In genomic region chr5:96702503-96703383, GRCh38 we compare ENCODE assay signal across 8 cellular contexts. TPM values are rescaled to one million over a fixed set of nuclear protein-coding genes. Genes with fewer than 3 reads are reported as not detected.
A peak's percentile ranks its signal among the peaks of the same experiment; 100 is the strongest.
DNase-seq lines count a peak whose midpoint lies in the region; ATAC-seq and TF ChIP-seq lines count a peak whose summit lies in the region.

No MANE protein-coding gene starts in this region.

- ATAC-seq in GM19324 (IDR thresholded peaks at IDR 0.05; ENCODE audit: low FRiP score, unreplicated experiment) (peak; percentile 49), HG03442 (IDR thresholded peaks at IDR 0.05; ENCODE audit: unreplicated experiment) (peak; percentile 65)
- ATAC-seq in naive thymus-derived CD4-positive, alpha-beta T cell = peak; percentile 91

- intact Hi-C loops in activated T-helper 2 cell treated with anti-CD3 and anti-CD28 coated beads, Interferon-gamma antibody, Interleukin-2, Interleukin-4, amounts not matched to agents 10 μg/mL and 5 μg/mL and 100 μg/mL, durations not matched to agents 14 hours and 24 hours and 36 hours (cut with micrococcal nuclease) = loop anchor here (1.0 to 5.0 kb wide), 4 partner anchors 14 to 232 kb away; partner anchors contain the start of genes CAST and ERAP1
- intact Hi-C loops in naive thymus-derived CD4-positive, alpha-beta T cell (cut with micrococcal nuclease) = loop anchor here (1.0 to 5.0 kb wide), 6 partner anchors 12 to 740 kb away; partner anchors contain the start of genes CAST (in 2 of the 2), ELL2 (in 1 of the 2) and RIOK2 (in 1 of the 2)

- H3K4me2 ChIP-seq in fibroblast of lung (ENCODE audit: extremely low read depth, insufficient read depth, low read length) = peak overlapping the region; percentile 99

- H3K36me3 Mint-ChIP-seq in activated T-helper 2 cell treated with anti-CD3 and anti-CD28 coated beads, Interferon-gamma antibody, Interleukin-2, Interleukin-4, amounts not matched to agents 10 μg/mL and 5 μg/mL and 100 μg/mL, durations not matched to agents 14 hours and 24 hours and 36 hours (ENCODE audit: low read depth) = peaks cover 13% of the 10 kb centered on the region
- peaks cover 0 to 5% (median 2%) of the 10 kb centered on the region in 5 donors for H3K36me3 Mint-ChIP-seq in naive thymus-derived CD4-positive, alpha-beta T cell

- CTCF ChIA-PET in BJ (lab: Yijun Ruan, JAX) = interaction anchor here (1.0 to 2.1 kb wide), 5 partner anchors 10 to 88 kb away, joined by 3 to 7 read pairs (median 5); no protein-coding TSS in a partner anchor
- CTCF ChIA-PET in naive thymus-derived CD4-positive, alpha-beta T cell (lab: Charles Lee) = interaction anchor here (1.6 kb wide), 1 partner anchor 39 kb away, joined by 3 read pairs; no protein-coding TSS in a partner anchor

- H3K4me3 ChIP-seq in BJ (ENCODE audit: low read depth, low read length) (peak overlapping the region; percentile 50), fibroblast of lung (replicated peaks in 1 of 4; ENCODE audit: control extremely low read depth in 1 of 4, insufficient read depth in 1 of 4, low read depth in 3 of 4, low read length in 4 of 4) (peak overlapping the region; percentile 57 to 84 (median 72))
- H3K4me3 ChIP-seq in naive thymus-derived CD4-positive, alpha-beta T cell (ENCODE audit: low read length) = peak overlapping the region; percentile 75

- peak overlapping the region; percentile 90 for H3K9ac ChIP-seq in fibroblast of lung (ENCODE audit: insufficient read depth, low read length)

- peak overlapping the region; percentile 83 for H3K27ac Mint-ChIP-seq in activated T-helper 2 cell treated with anti-CD3 and anti-CD28 coated beads, Interferon-gamma antibody, Interleukin-2, Interleukin-4, amounts not matched to agents 10 μg/mL and 5 μg/mL and 100 μg/mL, durations not matched to agents 14 hours and 24 hours and 36 hours
- peak overlapping the region; percentile 90 to 98 (median 96) for H3K27ac Mint-ChIP-seq in naive thymus-derived CD4-positive, alpha-beta T cell

- H3K27ac ChIP-seq in fibroblast of lung (ENCODE audit: insufficient read depth, low read length) = peak overlapping the region; percentile 95
- peak overlapping the region; percentile 82 for H3K27ac ChIP-seq in naive thymus-derived CD4-positive, alpha-beta T cell (ENCODE audit: low read depth, low read length)

- peaks cover 51% of the 10 kb centered on the region for H3K79me2 ChIP-seq in fibroblast of lung (ENCODE audit: control insufficient read depth, insufficient read depth, low read length)

- POLR2A ChIA-PET in BJ (lab: Charles Lee) = no interaction called here
- POLR2A ChIA-PET in naive thymus-derived CD4-positive, alpha-beta T cell (lab: Charles Lee) = interaction anchor here (0.8 to 3.9 kb wide), 8 partner anchors 11 to 114 kb away, joined by 3 to 32 read pairs (median 4); partner anchors contain the start of gene CAST

- peaks cover 35% of the 10 kb centered on the region for H3K4me1 Mint-ChIP-seq in activated T-helper 2 cell treated with anti-CD3 and anti-CD28 coated beads, Interferon-gamma antibody, Interleukin-2, Interleukin-4, amounts not matched to agents 10 μg/mL and 5 μg/mL and 100 μg/mL, durations not matched to agents 14 hours and 24 hours and 36 hours (ENCODE audit: low read depth)
- H3K4me1 Mint-ChIP-seq in naive thymus-derived CD4-positive, alpha-beta T cell = peaks cover 18 to 56% (median 29%) of the 10 kb centered on the region in 7 donors

- no peaks in the 10 kb centered on the region for H3K9me3 Mint-ChIP-seq in activated T-helper 2 cell treated with anti-CD3 and anti-CD28 coated beads, Interferon-gamma antibody, Interleukin-2, Interleukin-4, amounts not matched to agents 10 μg/mL and 5 μg/mL and 100 μg/mL, durations not matched to agents 14 hours and 24 hours and 36 hours
- H3K9me3 Mint-ChIP-seq in naive thymus-derived CD4-positive, alpha-beta T cell = no peaks in the 10 kb centered on the region

- H3K27me3 Mint-ChIP-seq in activated T-helper 2 cell treated with anti-CD3 and anti-CD28 coated beads, Interferon-gamma antibody, Interleukin-2, Interleukin-4, amounts not matched to agents 10 μg/mL and 5 μg/mL and 100 μg/mL, durations not matched to agents 14 hours and 24 hours and 36 hours (ENCODE audit: low read depth) = no peaks in the 10 kb centered on the region
- no peaks in the 10 kb centered on the region for H3K27me3 Mint-ChIP-seq in naive thymus-derived CD4-positive, alpha-beta T cell

- H3K36me3 ChIP-seq in BJ (ENCODE audit: control insufficient read depth, insufficient read depth, low read length) (no peaks in the 10 kb centered on the region), fibroblast of lung (ENCODE audit: control insufficient read depth, insufficient read depth, low read length) (no peaks in the 10 kb centered on the region)
- H3K36me3 ChIP-seq in naive thymus-derived CD4-positive, alpha-beta T cell (ENCODE audit: control insufficient read depth in 2 of 3, insufficient read depth in 3 of 3, low read length in 3 of 3) = no peaks in the 10 kb centered on the region

- H3K27me3 ChIP-seq in BJ (ENCODE audit: control insufficient read depth, insufficient read depth, low read length) (no peaks in the 10 kb centered on the region), fibroblast of lung (ENCODE audit: control insufficient read depth, insufficient read depth, low read length) (no peaks in the 10 kb centered on the region)
- no peaks in the 10 kb centered on the region for H3K27me3 ChIP-seq in naive thymus-derived CD4-positive, alpha-beta T cell (ENCODE audit: control insufficient read depth in 2 of 2, insufficient read depth in 2 of 2, low read length in 2 of 2)

- peak; percentile 71 for DNase-seq in BJ (ENCODE audit: low read depth)
- DNase-seq in activated T-helper 2 cell treated with anti-CD3 and anti-CD28 coated beads, Interferon-gamma antibody, Interleukin-2, Interleukin-4, amounts not matched to agents 10 μg/mL and 5 μg/mL and 100 μg/mL, durations not matched to agents 14 hours and 24 hours and 36 hours (ENCODE audit: low spot score) = peak; percentile 61
- DNase-seq in fibroblast of lung (ENCODE audit: low read depth in 2 of 2) = peak; percentile 93 to 97
- DNase-seq in naive thymus-derived CD4-positive, alpha-beta T cell = peak; percentile 60 to 88 (median 77)
- DNase-seq in stimulated activated CD8-positive, alpha-beta memory T cell treated with anti-CD3 and anti-CD28 coated beads, Interleukin-7, amount 100 ng/mL, for 48 hours (ENCODE audit: extremely low read depth in 1 of 2, low read depth in 1 of 2) = peak; percentile 55 to 80

- peaks cover 4% of the 10 kb centered on the region for H4K20me1 ChIP-seq in fibroblast of lung (ENCODE audit: control insufficient read depth, extremely low read depth, insufficient read depth, low read length)

- TF ChIP-seq CTCF in BJ (IDR thresholded peaks at IDR 0.05; ENCODE audit: insufficient read depth, low read depth, low read length) (no peak), fibroblast of lung (conservative IDR thresholded peaks at IDR 0.05 in 1 of 2, IDR thresholded peaks at IDR 0.05 in 1 of 2; ENCODE audit: low read depth in 1 of 2, low read length in 2 of 2) (no peak)

- H3K4me1 ChIP-seq in fibroblast of lung (ENCODE audit: control insufficient read depth, extremely low read depth, insufficient read depth, low read length) = peaks cover 21% of the 10 kb centered on the region
- peaks cover 7 to 20% of the 10 kb centered on the region in 2 donors for H3K4me1 ChIP-seq in naive thymus-derived CD4-positive, alpha-beta T cell (ENCODE audit: control insufficient read depth in 2 of 2, insufficient read depth in 2 of 2, low read length in 2 of 2)

- peak overlapping the region; percentile 88 for H3K4me3 Mint-ChIP-seq in activated T-helper 2 cell treated with anti-CD3 and anti-CD28 coated beads, Interferon-gamma antibody, Interleukin-2, Interleukin-4, amounts not matched to agents 10 μg/mL and 5 μg/mL and 100 μg/mL, durations not matched to agents 14 hours and 24 hours and 36 hours (ENCODE audit: low read depth)
- peak overlapping the region; percentile 87 to 98 (median 94) for H3K4me3 Mint-ChIP-seq in naive thymus-derived CD4-positive, alpha-beta T cell

- H2AFZ ChIP-seq in fibroblast of lung (ENCODE audit: low read length) = peak overlapping the region; percentile 3

- H3K9me3 ChIP-seq in fibroblast of lung (ENCODE audit: control insufficient read depth, insufficient read depth, low read depth, low read length) = no peaks in the 10 kb centered on the region
- H3K9me3 ChIP-seq in naive thymus-derived CD4-positive, alpha-beta T cell (ENCODE audit: control insufficient read depth in 2 of 3, low read length in 3 of 3) = no peaks in the 10 kb centered on the region

TF ChIP-seq in PFSK-1, 5 proteins besides CTCF, POLR2A, EP300 and RAD21 (continues in another document):
- no peak; the same call in 1 of the 2 replicates for TF ChIP-seq SIN3A (IDR thresholded peaks at IDR 0.05; ENCODE audit: borderline replicate concordance, insufficient read depth, low read length)

RNA-seq across cellular contexts. Expression of gene CAST, which starts 40.6 kb away (rescaled TPM):
- 112 and 157 TPM in 2 replicates for polyA plus RNA-seq in BJ (2011; rRNA removed)
- 66.3 and 74.2 TPM in 2 replicates for polyA minus RNA-seq in BJ (2011; rRNA and poly(A)+ RNA removed)
- polyA plus RNA-seq in PFSK-1 (2012; ENCODE audit: insufficient read length, low read depth) = 80.9 TPM
- total RNA-seq in activated T-helper 2 cell treated with anti-CD3 and anti-CD28 coated beads, Interferon-gamma antibody, Interleukin-2, Interleukin-4, amounts not matched to agents 10 μg/mL and 5 μg/mL and 100 μg/mL, durations not matched to agents 14 hours and 24 hours and 36 hours = 110 TPM in 2 replicates
- total RNA-seq in fibroblast of lung = 153 and 203 TPM in 2 replicates
- 378 TPM in 2 replicates for polyA plus RNA-seq in fibroblast of lung
- 255 and 278 TPM in 2 replicates for polyA plus RNA-seq in fibroblast of lung (2012)
- 43.3 and 57.6 TPM in 2 replicates for polyA minus RNA-seq in fibroblast of lung (ENCODE audit: low replicate concordance)
- 100 to 1,000 TPM; 112 to 298 (median 185) TPM for total RNA-seq in naive thymus-derived CD4-positive, alpha-beta T cell
- 10 to 100 TPM; 31.1 to 43.8 TPM for polyA plus RNA-seq in naive thymus-derived CD4-positive, alpha-beta T cell

Comparison
In these comparisons a context has a peak if more than half of its experiments do, and no peak if none do; other contexts are left out.
1. Peak in every context shown above with its lines: DNase-seq, ATAC-seq, H3K4me3 ChIP-seq and H3K27ac ChIP-seq.